Comparison of ENCODE assay signal across 1 cellular context in genomic region chr1:156658945-156659574, GRCh38.
TF ChIP-seq lines count a peak whose summit lies in the region.

No MANE protein-coding gene starts in this region.

TF ChIP-seq in IMR-90, 13 proteins besides CTCF, POLR2A, EP300 and RAD21:
- no peak for TF ChIP-seq RFX5 (IDR thresholded peaks at IDR 0.05; ENCODE audit: low read depth, low read length)
TF ChIP-seq in IMR-90: peak in this region for 0.
